1 cellular context compared by ENCODE assay signal in the genomic region with DNA sequence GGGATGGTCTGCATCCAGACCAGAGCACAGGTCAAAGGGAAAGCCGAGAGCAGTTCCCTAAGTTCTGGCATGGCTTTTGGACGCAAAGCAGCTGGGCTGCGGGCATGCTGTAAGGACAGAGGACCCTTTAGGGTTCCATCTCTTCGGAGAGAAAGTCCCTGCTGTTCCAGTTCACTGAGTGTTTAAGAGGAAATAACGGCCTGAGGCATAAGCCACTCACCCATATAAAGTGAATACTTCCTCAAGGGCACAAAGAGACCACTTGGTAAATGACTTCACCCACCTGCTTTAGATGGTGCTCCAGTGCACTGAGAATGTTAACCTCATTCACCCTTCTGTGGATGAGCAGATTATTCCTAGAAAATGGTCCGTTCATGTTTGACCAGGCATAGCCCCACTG.
TF ChIP-seq lines count a peak whose summit lies in the region.

No MANE protein-coding gene starts in this region.

TF ChIP-seq in GM12878, 131 proteins besides CTCF, POLR2A, EP300 and RAD21:
- no peak for TF ChIP-seq BMI1 (IDR thresholded peaks at IDR 0.05; ENCODE audit: borderline replicate concordance)
- TF ChIP-seq, protein P1, sequence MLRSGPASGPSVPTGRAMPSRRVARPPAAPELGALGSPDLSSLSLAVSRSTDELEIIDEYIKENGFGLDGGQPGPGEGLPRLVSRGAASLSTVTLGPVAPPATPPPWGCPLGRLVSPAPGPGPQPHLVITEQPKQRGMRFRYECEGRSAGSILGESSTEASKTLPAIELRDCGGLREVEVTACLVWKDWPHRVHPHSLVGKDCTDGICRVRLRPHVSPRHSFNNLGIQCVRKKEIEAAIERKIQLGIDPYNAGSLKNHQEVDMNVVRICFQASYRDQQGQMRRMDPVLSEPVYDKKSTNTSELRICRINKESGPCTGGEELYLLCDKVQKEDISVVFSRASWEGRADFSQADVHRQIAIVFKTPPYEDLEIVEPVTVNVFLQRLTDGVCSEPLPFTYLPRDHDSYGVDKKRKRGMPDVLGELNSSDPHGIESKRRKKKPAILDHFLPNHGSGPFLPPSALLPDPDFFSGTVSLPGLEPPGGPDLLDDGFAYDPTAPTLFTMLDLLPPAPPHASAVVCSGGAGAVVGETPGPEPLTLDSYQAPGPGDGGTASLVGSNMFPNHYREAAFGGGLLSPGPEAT (IDR thresholded peaks at IDR 0.05; ENCODE audit: low read depth) = no peak
- TF ChIP-seq JUNB (IDR thresholded peaks at IDR 0.05) = no peak
- TF ChIP-seq, protein P2, sequence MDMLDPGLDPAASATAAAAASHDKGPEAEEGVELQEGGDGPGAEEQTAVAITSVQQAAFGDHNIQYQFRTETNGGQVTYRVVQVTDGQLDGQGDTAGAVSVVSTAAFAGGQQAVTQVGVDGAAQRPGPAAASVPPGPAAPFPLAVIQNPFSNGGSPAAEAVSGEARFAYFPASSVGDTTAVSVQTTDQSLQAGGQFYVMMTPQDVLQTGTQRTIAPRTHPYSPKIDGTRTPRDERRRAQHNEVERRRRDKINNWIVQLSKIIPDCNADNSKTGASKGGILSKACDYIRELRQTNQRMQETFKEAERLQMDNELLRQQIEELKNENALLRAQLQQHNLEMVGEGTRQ (IDR thresholded peaks at IDR 0.05; ENCODE audit: borderline replicate concordance, low read depth, low read length) = no peak
- no peak for TF ChIP-seq TARDBP (IDR thresholded peaks at IDR 0.05; ENCODE audit: borderline replicate concordance)
- no peak for TF ChIP-seq CBX3 (IDR thresholded peaks at IDR 0.05; ENCODE audit: borderline replicate concordance, low read depth)
- no peak for TF ChIP-seq SIX5 (IDR thresholded peaks at IDR 0.05; ENCODE audit: low read depth, low read length, severe bottlenecking)
- no peak for TF ChIP-seq HDAC6 (IDR thresholded peaks at IDR 0.05; ENCODE audit: unreplicated experiment)
- TF ChIP-seq CHD2 (IDR thresholded peaks at IDR 0.05; ENCODE audit: borderline replicate concordance, low read depth, low read length) = no peak
- TF ChIP-seq MYB (IDR thresholded peaks at IDR 0.05; ENCODE audit: borderline replicate concordance, low read depth, low read length) = no peak
- no peak for TF ChIP-seq NR2C1 (IDR thresholded peaks at IDR 0.05)
- TF ChIP-seq FOS (IDR thresholded peaks at IDR 0.05; ENCODE audit: borderline replicate concordance, extremely low read depth, insufficient read length) = no peak
- TF ChIP-seq, protein P3, sequence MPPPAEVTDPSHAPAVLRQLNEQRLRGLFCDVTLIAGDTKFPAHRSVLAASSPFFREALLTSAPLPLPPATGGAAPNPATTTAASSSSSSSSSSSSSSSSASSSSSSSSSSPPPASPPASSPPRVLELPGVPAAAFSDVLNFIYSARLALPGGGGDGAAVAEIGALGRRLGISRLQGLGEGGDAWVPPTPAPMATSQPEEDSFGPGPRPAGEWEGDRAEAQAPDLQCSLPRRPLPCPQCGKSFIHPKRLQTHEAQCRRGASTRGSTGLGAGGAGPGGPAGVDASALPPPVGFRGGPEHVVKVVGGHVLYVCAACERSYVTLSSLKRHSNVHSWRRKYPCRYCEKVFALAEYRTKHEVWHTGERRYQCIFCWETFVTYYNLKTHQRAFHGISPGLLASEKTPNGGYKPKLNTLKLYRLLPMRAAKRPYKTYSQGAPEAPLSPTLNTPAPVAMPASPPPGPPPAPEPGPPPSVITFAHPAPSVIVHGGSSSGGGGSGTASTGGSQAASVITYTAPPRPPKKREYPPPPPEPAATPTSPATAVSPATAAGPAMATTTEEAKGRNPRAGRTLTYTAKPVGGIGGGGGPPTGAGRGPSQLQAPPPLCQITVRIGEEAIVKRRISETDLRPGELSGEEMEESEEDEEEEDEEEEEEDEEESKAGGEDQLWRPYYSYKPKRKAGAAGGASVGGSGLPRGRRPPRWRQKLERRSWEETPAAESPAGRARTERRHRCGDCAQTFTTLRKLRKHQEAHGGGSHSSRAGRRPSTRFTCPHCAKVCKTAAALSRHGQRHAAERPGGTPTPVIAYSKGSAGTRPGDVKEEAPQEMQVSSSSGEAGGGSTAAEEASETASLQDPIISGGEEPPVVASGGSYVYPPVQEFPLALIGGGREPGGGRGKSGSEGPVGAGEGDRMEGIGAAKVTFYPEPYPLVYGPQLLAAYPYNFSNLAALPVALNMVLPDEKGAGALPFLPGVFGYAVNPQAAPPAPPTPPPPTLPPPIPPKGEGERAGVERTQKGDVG (CRISPR knock-in tag; IDR thresholded peaks at IDR 0.05) = no peak
- no peak for TF ChIP-seq USF1 (IDR thresholded peaks at IDR 0.05; ENCODE audit: borderline replicate concordance, extremely low read length, insufficient read depth, low read depth, low read length)
- TF ChIP-seq PAX8 (IDR thresholded peaks at IDR 0.05) = no peak
- TF ChIP-seq JUND (IDR thresholded peaks at IDR 0.05; ENCODE audit: low read depth, low read length) = no peak
